In the genomic region with DNA sequence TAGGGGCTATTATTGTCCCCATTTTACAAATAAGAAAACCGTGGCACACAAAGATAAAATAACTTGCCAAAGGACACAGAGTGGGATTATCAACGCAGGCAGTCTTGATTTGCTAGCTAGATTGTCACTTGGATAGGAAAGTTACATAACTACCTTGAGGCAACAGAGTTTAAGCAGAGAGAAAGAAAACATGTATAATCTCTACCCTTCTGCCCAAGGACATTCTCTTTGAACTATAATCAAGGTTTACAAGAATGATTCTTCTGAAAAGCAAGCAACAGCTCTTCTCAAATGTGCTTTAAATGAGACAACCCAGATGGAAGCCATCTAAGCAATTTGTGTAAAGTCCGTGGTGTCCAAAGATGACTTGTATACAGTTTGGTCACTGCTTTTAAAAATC, we compare ENCODE assay signal across 23 cellular contexts.
"Had no signal": no experiment of that assay in that cellular context is flagged by ENCODE, and none has a peak within 500 bp of the region (broad histone marks: within the 10 kb centered on the region; RNA-seq: fewer than 3 reads in every experiment).

No MANE protein-coding gene starts in this region.

- H3K27me3 Mint-ChIP-seq: naive thymus-derived CD4-positive, alpha-beta T cell; stimulated activated naive B cell treated with anti-CD40 and anti-IgM and Interleukin-4, amounts not matched to agents 10 μg/mL and 1 μg/mL and 100 μg/mL, for 72 hours; stimulated activated naive CD8-positive, alpha-beta T cell treated with anti-CD3 and anti-CD28 coated beads, Interleukin-15, Interleukin-2, amounts not matched to agents 100 ng/mL and 50 ng/mL, for 24 hours had no signal

- ATAC-seq: left lobe of liver; naive thymus-derived CD4-positive, alpha-beta T cell; psoas muscle; right cardiac atrium; stimulated activated naive B cell treated with anti-CD40 and anti-IgM and Interleukin-4, amounts not matched to agents 10 μg/mL and 1 μg/mL and 100 μg/mL, for 72 hours had no signal

- H3K9me3 ChIP-seq: psoas muscle, spleen, thoracic aorta, tibial nerve, upper lobe of left lung had no signal

- H3K4me1 ChIP-seq: psoas muscle, spleen, tibial nerve, upper lobe of left lung had no signal

- H3K4me1 Mint-ChIP-seq: mesothelial cell of epicardium; nephron progenitor cell; stimulated activated naive B cell treated with anti-CD40 and anti-IgM and Interleukin-4, amounts not matched to agents 10 μg/mL and 1 μg/mL and 100 μg/mL, for 72 hours had no signal

- FAIRE-seq: colon, frontal cortex, kidney, urothelium cell line had no signal

- H3K27me3 ChIP-seq: dorsolateral prefrontal cortex, spleen, tibial nerve, upper lobe of left lung had no signal

- H3K36me3 Mint-ChIP-seq: stimulated activated naive B cell treated with anti-CD40 and anti-IgM and Interleukin-4, amounts not matched to agents 10 μg/mL and 1 μg/mL and 100 μg/mL, for 72 hours had no signal

- H3K9me3 Mint-ChIP-seq: nephron progenitor cell had no signal

- DNase-seq: dorsolateral prefrontal cortex; effector CD4-positive, alpha-beta T cell; kidney; mesenchymal stem cell; naive thymus-derived CD4-positive, alpha-beta T cell; nephron progenitor cell; nucleus accumbens; posterior cingulate gyrus; psoas muscle; right cardiac atrium; spleen; stimulated activated naive B cell treated with anti-CD40 and anti-IgM and Interleukin-4, amounts not matched to agents 10 μg/mL and 1 μg/mL and 100 μg/mL, for 72 hours; upper lobe of left lung had no signal

- H3K27ac Mint-ChIP-seq: mesothelial cell of epicardium; nephron progenitor cell; stimulated activated naive B cell treated with anti-CD40 and anti-IgM and Interleukin-4, amounts not matched to agents 10 μg/mL and 1 μg/mL and 100 μg/mL, for 72 hours; stimulated activated naive CD8-positive, alpha-beta T cell treated with anti-CD3 and anti-CD28 coated beads, Interleukin-15, Interleukin-2, amounts not matched to agents 100 ng/mL and 50 ng/mL, for 24 hours had no signal

- H3K36me3 ChIP-seq: spleen, thoracic aorta, tibial nerve, upper lobe of left lung had no signal

- H3K4me3 Mint-ChIP-seq: mesothelial cell of epicardium; naive thymus-derived CD4-positive, alpha-beta T cell; nephron progenitor cell; stimulated activated naive B cell treated with anti-CD40 and anti-IgM and Interleukin-4, amounts not matched to agents 10 μg/mL and 1 μg/mL and 100 μg/mL, for 72 hours; stimulated activated naive CD8-positive, alpha-beta T cell treated with anti-CD3 and anti-CD28 coated beads, Interleukin-15, Interleukin-2, amounts not matched to agents 100 ng/mL and 50 ng/mL, for 24 hours had no signal

- H3K27ac ChIP-seq: dorsolateral prefrontal cortex, psoas muscle, skin epidermis, spleen, thoracic aorta, tibial nerve, upper lobe of left lung had no signal

- H3K4me3 ChIP-seq: dorsolateral prefrontal cortex, lung, psoas muscle, skin epidermis, spleen, thoracic aorta, tibial nerve, upper lobe of left lung had no signal
